8 cellular contexts compared by ENCODE assay signal in genomic region chr9:112705773-112706427, GRCh38. TPM values are rescaled to one million over a fixed set of nuclear protein-coding genes. Genes with fewer than 3 reads are reported as not detected.
DNase-seq lines count a peak whose midpoint lies in the region; ATAC-seq, FAIRE-seq and TF ChIP-seq lines count a peak whose summit lies in the region.

No MANE protein-coding gene starts in this region.

- H3K9me3 ChIP-seq in mucosa of descending colon = no peaks in the 10 kb centered on the region

- TF ChIP-seq CTCF in mucosa of descending colon (IDR thresholded peaks at IDR 0.05) = no peak

- ATAC-seq in mucosa of descending colon = peak; percentile 73
- ATAC-seq in stimulated activated naive CD8-positive, alpha-beta T cell treated with anti-CD3 and anti-CD28 coated beads, Interleukin-15, Interleukin-2, amounts not matched to agents 100 U/mL and 50 U/mL, for 24 hours = no peak

- FAIRE-seq in GM12891 (lab: Jason Lieb, UNC) = no peak

- intact Hi-C loops in mucosa of descending colon (cut with DNase I, micrococcal nuclease) = no loop called here

- TF ChIP-seq POLR2A in GM12891 (IDR thresholded peaks at IDR 0.05; ENCODE audit: low read depth, low read length) = no peak

- no peaks in the 10 kb centered on the region for H3K36me3 ChIP-seq in mucosa of descending colon (ENCODE audit: low read depth)

- no peak overlapping the region for H3K4me3 ChIP-seq in mucosa of descending colon

- H3K4me1 ChIP-seq in mucosa of descending colon (ENCODE audit: low read depth) = no peaks in the 10 kb centered on the region

- DNase-seq in DMS114 treated with DMSO at 0.1 percent for 48 hours (lab: John Stamatoyannopoulos, UW; ENCODE audit: unreplicated experiment) (peak; percentile 38), NCI-H2227 (lab: John Stamatoyannopoulos, UW; ENCODE audit: unreplicated experiment) (peak; percentile 64), ecto neural progenitor cell (ENCODE audit: low spot score) (peak; percentile 48), mucosa of descending colon (peak in 1 of 3 donors; percentile 38), GM12891 (ENCODE audit: insufficient read length, low spot score) (no peak), SHP77 treated with DMSO at 0.1 percent for 48 hours (lab: John Stamatoyannopoulos, UW) (no peak)
- DNase-seq in activated CD4-positive, alpha-beta T cell treated with anti-CD3 and anti-CD28 coated beads for 4 hours = no peak
- DNase-seq in stimulated activated naive CD8-positive, alpha-beta T cell treated with anti-CD3 and anti-CD28 coated beads, Interleukin-15, Interleukin-2, amounts not matched to agents 100 U/mL and 50 U/mL, for 24 hours = no peak

TF ChIP-seq in GM12891, 5 proteins besides CTCF, POLR2A, EP300 and RAD21:
- TF ChIP-seq PAX5 (IDR thresholded peaks at IDR 0.05; ENCODE audit: insufficient read depth, low read length, severe bottlenecking) (no peak), POLR2AphosphoS5 (IDR thresholded peaks at IDR 0.05; ENCODE audit: low read depth, low read length) (no peak), POU2F2 (IDR thresholded peaks at IDR 0.05; ENCODE audit: low read depth, low read length) (no peak), TAF1 (IDR thresholded peaks at IDR 0.05; ENCODE audit: low read depth, low read length) (no peak), SPI1 (IDR thresholded peaks at IDR 0.05; ENCODE audit: low read depth, low read length) (no peak)

RNA-seq across cellular contexts. Expression of gene INIP, which starts 12.0 kb away (rescaled TPM):
- 10 to 100 TPM; 25.6 to 36.4 (median 30.6) TPM for total RNA-seq in mucosa of descending colon
- 21.1 TPM for polyA plus RNA-seq in GM12891 (2012; ENCODE audit: low read depth, missing spikeins)

RNA-seq across cellular contexts. Expression of gene SNX30, which starts 44.7 kb away (rescaled TPM):
- total RNA-seq in mucosa of descending colon = 10 to 100 TPM; 19.0 to 38.6 (median 34.8) TPM
- 2.1 TPM for polyA plus RNA-seq in GM12891 (2012; ENCODE audit: low read depth, missing spikeins)

Comparison
In these comparisons a context has a peak if more than half of its experiments do, and no peak if none do; other contexts are left out.
1. DNase-seq: peak in DMS114 treated with DMSO at 0.1 percent for 48 hours (single experiment), NCI-H2227 (single experiment) and ecto neural progenitor cell (single experiment); none in activated CD4-positive, alpha-beta T cell treated with anti-CD3 and anti-CD28 coated beads for 4 hours (0 of 2), GM12891 (single experiment), SHP77 treated with DMSO at 0.1 percent for 48 hours (single experiment) and stimulated activated naive CD8-positive, alpha-beta T cell treated with anti-CD3 and anti-CD28 coated beads, Interleukin-15, Interleukin-2, amounts not matched to agents 100 U/mL and 50 U/mL, for 24 hours (single experiment).